ENCODE assay signal across 20 cellular contexts in the genomic region with DNA sequence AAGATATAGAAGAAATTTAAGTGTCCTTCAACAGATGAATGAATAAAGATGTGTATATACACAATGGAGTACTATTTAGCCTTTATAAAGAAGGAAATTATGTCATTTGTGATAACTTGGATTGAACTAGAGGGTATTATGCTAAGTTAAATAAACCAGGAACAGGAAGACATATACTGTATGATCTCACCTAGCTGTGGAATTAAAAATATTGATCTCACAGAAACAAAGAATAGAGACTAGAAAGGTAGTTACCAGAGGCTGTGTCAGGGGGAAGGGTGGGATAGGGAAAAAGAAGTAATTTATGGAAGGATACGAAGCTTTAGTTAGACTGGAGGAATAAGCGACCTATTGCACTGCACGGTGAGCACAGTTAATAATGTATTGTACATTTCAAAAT. TPM values are rescaled to one million over a fixed set of nuclear protein-coding genes. Genes with fewer than 3 reads are reported as not detected.
DNase-seq lines count a peak whose midpoint lies in the region; ATAC-seq, FAIRE-seq and TF ChIP-seq lines count a peak whose summit lies in the region.
"Had no signal": no experiment of that assay in that cellular context is flagged by ENCODE, and none has a peak within 500 bp of the region (broad histone marks: within the 10 kb centered on the region; RNA-seq: fewer than 3 reads in every experiment).

No MANE protein-coding gene starts in this region.

- H3K4me1 Mint-ChIP-seq in T-helper 2 cell treated with Interferon-gamma antibody and Interleukin-4, amounts not matched to agents 5 μg/mL and 100 μg/mL, for 36 hours (ENCODE audit: low read depth) = peaks cover 45% of the 10 kb centered on the region
- peaks cover 14 to 58% (median 36%) of the 10 kb centered on the region in 4 donors for H3K4me1 Mint-ChIP-seq in CD4-positive, CD25-positive, alpha-beta regulatory T cell

- peaks cover 10% of the 10 kb centered on the region for H3F3A ChIP-seq in MM.1S (ENCODE audit: insufficient read depth, low read length)

- intact Hi-C loops in endothelial cell of umbilical vein (cut with micrococcal nuclease) = loop anchor here (1.0 to 10.0 kb wide), 10 partner anchors 156 to 1026 kb away; a partner anchor contains a TSS
- intact Hi-C loops in sciatic nerve (cut with DNase I) = loop anchor here (10.0 kb wide), 1 partner anchor 883 kb away; a partner anchor contains a TSS

- H3K4me3 ChIP-seq in CD4-positive, CD25-positive, alpha-beta regulatory T cell (ENCODE audit: low read depth, low read length) = no peak overlapping the region
- H3K4me3 ChIP-seq in MM.1S (ENCODE audit: low read length) (no peak overlapping the region), endothelial cell of umbilical vein (replicated peaks in 1 of 3; ENCODE audit: insufficient read depth in 1 of 3, low read depth in 1 of 3, low read length in 3 of 3) (no peak overlapping the region)
- H3K4me3 ChIP-seq: neural progenitor cell, PC-9, right atrium auricular region, SK-N-MC, smooth muscle cell, upper lobe of right lung had no signal

- no peak overlapping the region for H3K27ac Mint-ChIP-seq in T-helper 2 cell treated with Interferon-gamma antibody and Interleukin-4, amounts not matched to agents 5 μg/mL and 100 μg/mL, for 36 hours
- peak overlapping the region; percentile 43 to 80 (median 56) for H3K27ac Mint-ChIP-seq in CD4-positive, CD25-positive, alpha-beta regulatory T cell
- H3K27ac Mint-ChIP-seq: H9, memory B cell, neural progenitor cell had no signal

- H3K4me2 ChIP-seq in MM.1S (ENCODE audit: low read depth, low read length) (peak overlapping the region; percentile 72; the same call in 1 of the 2 replicates), endothelial cell of umbilical vein (ENCODE audit: insufficient read depth, low read length) (peak overlapping the region; percentile 20)
- H3K4me2 ChIP-seq: neural progenitor cell had no signal

- peak; percentile 48 for FAIRE-seq in endothelial cell of umbilical vein (lab: Jason Lieb, UNC)

- no peak overlapping the region for H3K27ac ChIP-seq in CD4-positive, CD25-positive, alpha-beta regulatory T cell (ENCODE audit: insufficient read depth, low read length, poor library complexity, severe bottlenecking)
- H3K27ac ChIP-seq in MM.1S (ENCODE audit: low read length) (no peak overlapping the region), endothelial cell of umbilical vein (ENCODE audit: insufficient read depth, low read depth, low read length) (peak overlapping the region; percentile 56)
- H3K27ac ChIP-seq: foreskin keratinocyte, neural progenitor cell, PC-9, SK-N-MC had no signal

- H3K4me1 ChIP-seq in CD4-positive, CD25-positive, alpha-beta regulatory T cell (ENCODE audit: control insufficient read depth, insufficient read depth, low read length, poor library complexity, severe bottlenecking) = peaks cover 47% of the 10 kb centered on the region
- H3K4me1 ChIP-seq in MM.1S (ENCODE audit: low read length) (peaks cover 14% of the 10 kb centered on the region), endothelial cell of umbilical vein (ENCODE audit: control insufficient read depth, extremely low read depth, insufficient read depth, low read length) (peaks cover 22% of the 10 kb centered on the region)
- H3K4me1 ChIP-seq: neural progenitor cell had no signal

- TF ChIP-seq POLR2A in endothelial cell of umbilical vein (IDR thresholded peaks at IDR 0.05; ENCODE audit: low read depth, low read length) = no peak

- CTCF ChIA-PET in endothelial cell of umbilical vein (lab: Charles Lee) = interaction anchor here (0.5 to 4.8 kb wide), 14 partner anchors 9 to 934 kb away, joined by 3 to 63 read pairs (median 8); a partner anchor contains a TSS

- no peak for ATAC-seq in CD4-positive, CD25-positive, alpha-beta regulatory T cell (ENCODE audit: low read depth in 2 of 2)
- ATAC-seq in sciatic nerve = no peak

- no peaks in the 10 kb centered on the region for H3K36me3 ChIP-seq in CD4-positive, CD25-positive, alpha-beta regulatory T cell (ENCODE audit: control insufficient read depth, insufficient read depth, low read length)
- H3K36me3 ChIP-seq in MM.1S (replicated peaks; ENCODE audit: insufficient read depth, low read length) (no peaks in the 10 kb centered on the region), endothelial cell of umbilical vein (ENCODE audit: control insufficient read depth in 2 of 2, extremely low read depth in 1 of 2, insufficient read depth in 2 of 2, low read length in 2 of 2) (no peaks in the 10 kb centered on the region)
- H3K36me3 ChIP-seq: esophagus muscularis mucosa, neural progenitor cell, right atrium auricular region, upper lobe of right lung had no signal

- dilution Hi-C loops in endothelial cell of umbilical vein (cut with MboI; ENCODE audit: extremely low pct_ligation_motif_present, low sequenced_read_pairs) = no loop called here

- POLR2A ChIA-PET in endothelial cell of umbilical vein (lab: Charles Lee) = interaction anchor here (1.5 kb wide), 1 partner anchor 155 kb away, joined by 5 read pairs; a partner anchor contains a TSS

- H2AFZ ChIP-seq in MM.1S (ENCODE audit: low read length) = no peak overlapping the region
- H2AFZ ChIP-seq in endothelial cell of umbilical vein (ENCODE audit: low read depth, low read length) = no peak overlapping the region
- H2AFZ ChIP-seq: neural progenitor cell had no signal

- H3K4me3 Mint-ChIP-seq in T-helper 2 cell treated with Interferon-gamma antibody and Interleukin-4, amounts not matched to agents 5 μg/mL and 100 μg/mL, for 36 hours = peak overlapping the region; percentile 1
- peak overlapping the region in 2 of 4 donors; percentile 49 to 71 for H3K4me3 Mint-ChIP-seq in CD4-positive, CD25-positive, alpha-beta regulatory T cell
- H3K4me3 Mint-ChIP-seq: H9 had no signal

- no TSS peak for BruUV-seq in endothelial cell of umbilical vein (replicated peaks; lab: Mats Ljungman, UMichigan)

- H3K36me3 Mint-ChIP-seq in T-helper 2 cell treated with Interferon-gamma antibody and Interleukin-4, amounts not matched to agents 5 μg/mL and 100 μg/mL, for 36 hours (ENCODE audit: low read depth) = no peaks in the 10 kb centered on the region
- H3K36me3 Mint-ChIP-seq in CD4-positive, CD25-positive, alpha-beta regulatory T cell = no peaks in the 10 kb centered on the region
- H3K36me3 Mint-ChIP-seq: activated CD4-positive, alpha-beta memory T cell treated with anti-CD3 and anti-CD28 coated beads for 36 hours; memory B cell; neural progenitor cell had no signal

- TF ChIP-seq CTCF in MM.1S (IDR thresholded peaks at IDR 0.05; ENCODE audit: low read length) (no peak), endothelial cell of umbilical vein (IDR thresholded peaks at IDR 0.05; ENCODE audit: extremely low read depth in 1 of 2, insufficient read depth in 1 of 2, low read depth in 1 of 2, low read length in 2 of 2) (no peak)

- H3K9ac ChIP-seq in MM.1S (ENCODE audit: low read length) (no peak overlapping the region), endothelial cell of umbilical vein (replicated peaks; ENCODE audit: extremely low read depth, insufficient read depth, low read length) (no peak overlapping the region)
- H3K9ac ChIP-seq: neural progenitor cell had no signal

- H3K9me2 ChIP-seq in MM.1S (replicated peaks; ENCODE audit: insufficient read depth, low read length) = no peaks in the 10 kb centered on the region

- H4K20me1 ChIP-seq in MM.1S (ENCODE audit: insufficient read depth, low read length) (no peaks in the 10 kb centered on the region), endothelial cell of umbilical vein (replicated peaks; ENCODE audit: control insufficient read depth, extremely low read depth, insufficient read depth, low read length) (no peaks in the 10 kb centered on the region)

- H3K9me3 ChIP-seq in CD4-positive, CD25-positive, alpha-beta regulatory T cell (ENCODE audit: control insufficient read depth in 2 of 2, low read length in 2 of 2) = no peaks in the 10 kb centered on the region
- H3K9me3 ChIP-seq in MM.1S (replicated peaks; ENCODE audit: insufficient read depth, low read length) (no peaks in the 10 kb centered on the region), endothelial cell of umbilical vein (replicated peaks; ENCODE audit: control insufficient read depth, insufficient read depth, low read length) (no peaks in the 10 kb centered on the region)
- H3K9me3 ChIP-seq: esophagus muscularis mucosa, right atrium auricular region, upper lobe of right lung had no signal

- no peaks in the 10 kb centered on the region for H3K9me1 ChIP-seq in endothelial cell of umbilical vein (replicated peaks; ENCODE audit: control insufficient read depth, extremely low read depth, insufficient read depth, low read length)

- no peaks in the 10 kb centered on the region for H3K27me3 ChIP-seq in CD4-positive, CD25-positive, alpha-beta regulatory T cell (ENCODE audit: control insufficient read depth, insufficient read depth, low read length)
- no peaks in the 10 kb centered on the region for H3K27me3 ChIP-seq in MM.1S (replicated peaks; ENCODE audit: insufficient read depth, low read length)
- H3K27me3 ChIP-seq in endothelial cell of umbilical vein (ENCODE audit: control insufficient read depth in 2 of 2, insufficient read depth in 2 of 2, low read length in 2 of 2) = peaks cover 6 to 10% of the 10 kb centered on the region in 2 experiments
- H3K27me3 ChIP-seq: esophagus muscularis mucosa, foreskin keratinocyte, right atrium auricular region, upper lobe of right lung had no signal

- H3K27me3 Mint-ChIP-seq in T-helper 2 cell treated with Interferon-gamma antibody and Interleukin-4, amounts not matched to agents 5 μg/mL and 100 μg/mL, for 36 hours (ENCODE audit: low read depth) = peaks cover 4% of the 10 kb centered on the region
- no peaks in the 10 kb centered on the region for H3K27me3 Mint-ChIP-seq in CD4-positive, CD25-positive, alpha-beta regulatory T cell
- H3K27me3 Mint-ChIP-seq: activated CD4-positive, alpha-beta memory T cell treated with anti-CD3 and anti-CD28 coated beads for 36 hours had no signal

- H3K9me3 Mint-ChIP-seq in T-helper 2 cell treated with Interferon-gamma antibody and Interleukin-4, amounts not matched to agents 5 μg/mL and 100 μg/mL, for 36 hours = no peaks in the 10 kb centered on the region
- H3K9me3 Mint-ChIP-seq in CD4-positive, CD25-positive, alpha-beta regulatory T cell = peaks cover 0 to under 1% (median 0%) of the 10 kb centered on the region in 7 donors
- H3K9me3 Mint-ChIP-seq: activated CD4-positive, alpha-beta memory T cell treated with anti-CD3 and anti-CD28 coated beads for 36 hours; memory B cell; neural progenitor cell had no signal

- no peak for DNase-seq in T-helper 2 cell treated with Interferon-gamma antibody and Interleukin-4, amounts not matched to agents 5 μg/mL and 100 μg/mL, for 36 hours (ENCODE audit: low spot score)
- DNase-seq in T-helper 2 cell = no peak
- DNase-seq in CD4-positive, CD25-positive, alpha-beta regulatory T cell = no peak
- DNase-seq in MM.1S = no peak
- no peak for DNase-seq in endothelial cell of umbilical vein (ENCODE audit: low read depth, low spot score)
- no peak for DNase-seq in MV-4-11 (lab: John Stamatoyannopoulos, UW)
- DNase-seq in stimulated activated naive CD4-positive, alpha-beta T cell treated with Interleukin-2 at 50 U/mL for 16 hours (lab: John Stamatoyannopoulos, UW) = no peak
- DNase-seq in sciatic nerve (ENCODE audit: low spot score) = no peak
- DNase-seq: NCI-H187 treated with DMSO at 0.1 percent for 48 hours had no signal

- H3K79me2 ChIP-seq in MM.1S (ENCODE audit: low read length) (no peaks in the 10 kb centered on the region), endothelial cell of umbilical vein (ENCODE audit: control insufficient read depth, insufficient read depth, low read length) (no peaks in the 10 kb centered on the region)

RNA-seq across cellular contexts. Expression of a gene that starts 5.4 kb away (rescaled TPM):
- 71.3 TPM for total RNA-seq in CD4-positive, CD25-positive, alpha-beta regulatory T cell
- polyA plus RNA-seq in CD4-positive, CD25-positive, alpha-beta regulatory T cell = 10 to 100 TPM; 13.9 to 18.8 (median 15.9) TPM
- total RNA-seq in endothelial cell of umbilical vein = 19.1 and 21.9 TPM in 2 replicates
- 2.4 and 5.2 TPM in 2 replicates for polyA plus RNA-seq in endothelial cell of umbilical vein
- 4.4 and 4.6 TPM in 2 replicates for polyA plus RNA-seq in endothelial cell of umbilical vein (2011; cell fraction: cytosol; rRNA removed)
- polyA plus RNA-seq in endothelial cell of umbilical vein (2011; cell fraction: nucleus; rRNA removed) = 8.6 and 11.0 TPM in 2 replicates
- 10.7 and 12.4 TPM in 2 replicates for polyA plus RNA-seq in endothelial cell of umbilical vein (2012)
- 18.3 and 21.5 TPM in 2 replicates for polyA minus RNA-seq in endothelial cell of umbilical vein
- polyA minus RNA-seq in endothelial cell of umbilical vein (2011; cell fraction: cytosol; rRNA and poly(A)+ RNA removed) = 3.5 TPM
- polyA minus RNA-seq in endothelial cell of umbilical vein (2011; cell fraction: nucleus; rRNA and poly(A)+ RNA removed) = 31.5 and 37.8 TPM in 2 replicates
- total RNA-seq in sciatic nerve = 19.7 TPM
